In the genomic region with DNA sequence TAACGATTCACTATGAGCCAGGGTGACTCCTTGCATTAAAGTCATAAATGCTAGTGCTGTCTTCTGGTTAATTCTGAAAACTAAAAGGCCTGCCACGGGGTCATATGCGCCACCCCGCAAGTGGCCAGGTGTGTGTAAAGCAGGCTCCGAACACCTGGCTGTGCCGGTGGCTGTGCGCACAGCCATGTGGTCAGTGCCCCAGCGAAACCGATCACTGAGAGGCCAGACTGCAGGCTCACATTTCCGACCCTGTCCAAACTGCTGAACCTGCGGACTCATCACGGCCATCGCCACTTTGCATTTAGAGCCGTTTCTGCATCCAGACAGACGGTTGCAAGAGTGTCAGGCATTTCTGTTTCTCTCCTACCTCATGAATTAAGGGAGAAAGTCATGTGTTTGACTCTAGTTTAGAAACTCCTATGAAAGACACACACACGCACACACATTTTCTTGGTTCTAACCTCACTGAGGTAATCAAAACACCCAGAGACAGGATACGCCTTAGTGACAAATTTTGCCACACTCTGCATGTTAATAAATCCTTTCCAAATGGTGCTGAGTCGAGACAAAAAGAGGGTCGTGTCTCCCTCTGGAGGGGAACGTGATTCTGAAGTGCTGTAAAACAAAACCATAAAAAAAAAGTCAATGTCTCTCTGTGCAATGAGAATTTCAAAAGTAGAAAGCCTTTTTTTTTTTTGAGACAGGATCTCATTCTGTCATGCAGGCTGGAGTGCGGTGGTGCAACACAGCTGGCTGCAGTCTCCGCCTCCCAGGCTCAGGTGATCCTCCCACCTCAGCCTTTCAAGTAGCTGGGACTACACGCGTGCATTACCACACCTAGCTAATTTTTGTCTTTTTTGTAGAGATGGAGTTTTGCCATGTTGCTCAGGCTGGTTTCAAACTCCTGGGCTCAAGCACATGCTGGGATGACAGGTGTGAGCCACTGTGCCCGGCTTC, we compare ENCODE assay signal across 20 cellular contexts. TPM values are rescaled to one million over a fixed set of nuclear protein-coding genes. Genes with fewer than 3 reads are reported as not detected.
DNase-seq lines count a peak whose midpoint lies in the region; ATAC-seq and TF ChIP-seq lines count a peak whose summit lies in the region.
"Had no signal": no experiment of that assay in that cellular context is flagged by ENCODE, and none has a peak within 500 bp of the region (broad histone marks: within the 10 kb centered on the region; RNA-seq: fewer than 3 reads in every experiment).

No MANE protein-coding gene starts in this region.

- no peaks in the 10 kb centered on the region for H3K27me3 Mint-ChIP-seq in activated CD4-positive, alpha-beta T cell treated with anti-CD3 and anti-CD28 coated beads, Interleukin-2, amount 10 ng/mL, durations not matched to agents 7 days and 5 days
- H3K27me3 Mint-ChIP-seq in activated CD8-positive, alpha-beta T cell treated with anti-CD3 and anti-CD28 coated beads, Interleukin-2, amount 10 ng/mL, durations not matched to agents 7 days and 5 days (ENCODE audit: low read depth): no peaks in the 10 kb centered on the region
- no peaks in the 10 kb centered on the region for H3K27me3 Mint-ChIP-seq in naive thymus-derived CD8-positive, alpha-beta T cell
- H3K27me3 Mint-ChIP-seq in endothelial cell (ENCODE audit: unreplicated experiment): peaks cover 5% of the 10 kb centered on the region

- peak; percentile 53 for DNase-seq in activated CD4-positive, alpha-beta T cell treated with anti-CD3 and anti-CD28 coated beads, Interleukin-2, amount 10 ng/mL, durations not matched to agents 7 days and 5 days
- no peak for DNase-seq in activated CD4-positive, alpha-beta T cell treated with anti-CD3 and anti-CD28 coated beads for 1 hour
- DNase-seq in D341Med (ENCODE audit: low spot score) (peak; percentile 13), endothelial cell (ENCODE audit: low spot score) (no peak), SK-N-DZ (ENCODE audit: low spot score) (no peak)
- DNase-seq in activated CD8-positive, alpha-beta T cell treated with anti-CD3 and anti-CD28 coated beads, Interleukin-2, amount 10 ng/mL, durations not matched to agents 7 days and 5 days: peak; percentile 59
- peak in 7 of 10 donors; percentile 38 to 73 (median 59) for DNase-seq in naive thymus-derived CD8-positive, alpha-beta T cell
- no peak for DNase-seq in effector CD4-positive, alpha-beta T cell
- DNase-seq: activated CD8-positive, alpha-beta memory T cell treated with anti-CD3 and anti-CD28 coated beads, Interleukin-2, amount 50 U/mL, for 4 hours; gastrocnemius medialis; GF-D8; kidney; mammary epithelial cell; NCI-H1417 treated with DMSO at 0.1 percent for 48 hours; NCI-H748 treated with DMSO at 0.1 percent for 48 hours; PC-9; retina had no signal

- H3K27ac Mint-ChIP-seq in activated CD4-positive, alpha-beta T cell treated with anti-CD3 and anti-CD28 coated beads, Interleukin-2, amount 10 ng/mL, durations not matched to agents 7 days and 5 days: peak overlapping the region; percentile 87
- H3K27ac Mint-ChIP-seq in activated CD8-positive, alpha-beta T cell treated with anti-CD3 and anti-CD28 coated beads, Interleukin-2, amount 10 ng/mL, durations not matched to agents 7 days and 5 days: peak overlapping the region; percentile 54
- peak overlapping the region in 9 of 10 donors; percentile 62 to 93 (median 85) for H3K27ac Mint-ChIP-seq in naive thymus-derived CD8-positive, alpha-beta T cell
- H3K27ac Mint-ChIP-seq in endothelial cell (ENCODE audit: unreplicated experiment): no peak overlapping the region

- CTCF ChIA-PET in activated CD4-positive, alpha-beta T cell treated with anti-CD3 and anti-CD28 coated beads, Interleukin-2, amount 10 ng/mL, durations not matched to agents 7 days and 5 days (lab: Charles Lee): interaction anchor here (0.6 to 1.5 kb wide), 2 partner anchors 20 to 45 kb away, joined by 3 read pairs; no protein-coding TSS in a partner anchor
- CTCF ChIA-PET in activated CD8-positive, alpha-beta T cell treated with anti-CD3 and anti-CD28 coated beads, Interleukin-2, amount 10 ng/mL, durations not matched to agents 7 days and 5 days (lab: Charles Lee): interaction anchor here (1.0 to 2.5 kb wide), 8 partner anchors 8 to 80 kb away, joined by 3 to 14 read pairs (median 4); no protein-coding TSS in a partner anchor

- TF ChIP-seq CTCF in endothelial cell (IDR thresholded peaks at IDR 0.05; ENCODE audit: unreplicated experiment): no peak

- ATAC-seq in activated CD8-positive, alpha-beta T cell treated with anti-CD3 and anti-CD28 coated beads, Interleukin-2, amount 10 ng/mL, durations not matched to agents 7 days and 5 days: peak; percentile 54
- peak; percentile 59 to 72 for ATAC-seq in naive thymus-derived CD8-positive, alpha-beta T cell
- ATAC-seq: esophagus mucosa, gastrocnemius medialis had no signal

- no peaks in the 10 kb centered on the region for H3K9me3 Mint-ChIP-seq in activated CD4-positive, alpha-beta T cell treated with anti-CD3 and anti-CD28 coated beads, Interleukin-2, amount 10 ng/mL, durations not matched to agents 7 days and 5 days
- no peaks in the 10 kb centered on the region for H3K9me3 Mint-ChIP-seq in activated CD8-positive, alpha-beta T cell treated with anti-CD3 and anti-CD28 coated beads, Interleukin-2, amount 10 ng/mL, durations not matched to agents 7 days and 5 days (ENCODE audit: insufficient read depth)
- no peaks in the 10 kb centered on the region for H3K9me3 Mint-ChIP-seq in naive thymus-derived CD8-positive, alpha-beta T cell
- H3K9me3 Mint-ChIP-seq in endothelial cell (ENCODE audit: unreplicated experiment): no peaks in the 10 kb centered on the region
- H3K9me3 Mint-ChIP-seq: CD14-positive monocyte had no signal

- POLR2A ChIA-PET in activated CD4-positive, alpha-beta T cell treated with anti-CD3 and anti-CD28 coated beads, Interleukin-2, amount 10 ng/mL, durations not matched to agents 7 days and 5 days (lab: Charles Lee): no interaction called here
- POLR2A ChIA-PET in activated CD8-positive, alpha-beta T cell treated with anti-CD3 and anti-CD28 coated beads, Interleukin-2, amount 10 ng/mL, durations not matched to agents 7 days and 5 days (lab: Charles Lee): interaction anchor here (1.1 kb wide), 1 partner anchor 19 kb away, joined by 3 read pairs; no protein-coding TSS in a partner anchor
- POLR2A ChIA-PET in naive thymus-derived CD8-positive, alpha-beta T cell (lab: Charles Lee): interaction anchor here (0.7 to 1.7 kb wide), 5 partner anchors 16 to 116 kb away, joined by 3 to 4 read pairs (median 3); no protein-coding TSS in a partner anchor

- H3K4me1 Mint-ChIP-seq in activated CD4-positive, alpha-beta T cell treated with anti-CD3 and anti-CD28 coated beads, Interleukin-2, amount 10 ng/mL, durations not matched to agents 7 days and 5 days: peaks cover 35% of the 10 kb centered on the region
- H3K4me1 Mint-ChIP-seq in activated CD8-positive, alpha-beta T cell treated with anti-CD3 and anti-CD28 coated beads, Interleukin-2, amount 10 ng/mL, durations not matched to agents 7 days and 5 days (ENCODE audit: low read depth): peaks cover 44% of the 10 kb centered on the region
- H3K4me1 Mint-ChIP-seq in naive thymus-derived CD8-positive, alpha-beta T cell: peaks cover 2 to 40% (median 28%) of the 10 kb centered on the region in 4 donors
- H3K4me1 Mint-ChIP-seq in endothelial cell (ENCODE audit: unreplicated experiment): peaks cover 11% of the 10 kb centered on the region

- peaks cover 73% of the 10 kb centered on the region for H3K36me3 Mint-ChIP-seq in activated CD4-positive, alpha-beta T cell treated with anti-CD3 and anti-CD28 coated beads, Interleukin-2, amount 10 ng/mL, durations not matched to agents 7 days and 5 days (ENCODE audit: low read depth)
- H3K36me3 Mint-ChIP-seq in activated CD8-positive, alpha-beta T cell treated with anti-CD3 and anti-CD28 coated beads, Interleukin-2, amount 10 ng/mL, durations not matched to agents 7 days and 5 days (ENCODE audit: low read depth): peaks cover 90% of the 10 kb centered on the region
- peaks cover 0 to 80% (median 44%) of the 10 kb centered on the region in 3 donors for H3K36me3 Mint-ChIP-seq in naive thymus-derived CD8-positive, alpha-beta T cell
- H3K36me3 Mint-ChIP-seq in endothelial cell (ENCODE audit: low read depth, unreplicated experiment): peaks cover 43% of the 10 kb centered on the region

- no peak overlapping the region for H3K4me3 Mint-ChIP-seq in activated CD4-positive, alpha-beta T cell treated with anti-CD3 and anti-CD28 coated beads, Interleukin-2, amount 10 ng/mL, durations not matched to agents 7 days and 5 days
- no peak overlapping the region for H3K4me3 Mint-ChIP-seq in activated CD8-positive, alpha-beta T cell treated with anti-CD3 and anti-CD28 coated beads, Interleukin-2, amount 10 ng/mL, durations not matched to agents 7 days and 5 days
- H3K4me3 Mint-ChIP-seq in naive thymus-derived CD8-positive, alpha-beta T cell: peak overlapping the region in 8 of 10 donors; percentile 2 to 60 (median 36)
- H3K4me3 Mint-ChIP-seq in endothelial cell (ENCODE audit: unreplicated experiment): no peak overlapping the region
- H3K4me3 Mint-ChIP-seq: CD14-positive monocyte had no signal

RNA-seq across cellular contexts. Expression of a gene that starts 31.0 kb away (rescaled TPM):
- total RNA-seq in activated CD4-positive, alpha-beta T cell treated with anti-CD3 and anti-CD28 coated beads, Interleukin-2, amount 10 ng/mL, durations not matched to agents 7 days and 5 days: 1 to 10 TPM; 7.9 to 8.4 TPM
- total RNA-seq in activated CD8-positive, alpha-beta T cell treated with anti-CD3 and anti-CD28 coated beads, Interleukin-2, amount 10 ng/mL, durations not matched to agents 7 days and 5 days: 1 to 10 TPM; 7.9 to 9.6 TPM
- 10 to 100 TPM; 13.2 to 13.4 TPM for total RNA-seq in naive thymus-derived CD8-positive, alpha-beta T cell
- polyA plus RNA-seq in naive thymus-derived CD8-positive, alpha-beta T cell: 1 to 10 TPM; 1.0 to 2.1 (median 1.5) TPM
- total RNA-seq in endothelial cell (ENCODE audit: unreplicated experiment): 30.9 TPM
- 17.7 and 18.7 TPM in 2 replicates for polyA plus RNA-seq in SK-N-DZ (2014; cell fraction: cytosol; rRNA removed)
- polyA plus RNA-seq in SK-N-DZ (2014; cell fraction: nucleus; rRNA removed): 12.5 and 14.3 TPM in 2 replicates

RNA-seq across cellular contexts. Expression of a gene that starts 33.7 kb away (rescaled TPM):
- total RNA-seq in activated CD4-positive, alpha-beta T cell treated with anti-CD3 and anti-CD28 coated beads, Interleukin-2, amount 10 ng/mL, durations not matched to agents 7 days and 5 days: 10 to 100 TPM; 78.3 to 79.4 TPM
- total RNA-seq in activated CD8-positive, alpha-beta T cell treated with anti-CD3 and anti-CD28 coated beads, Interleukin-2, amount 10 ng/mL, durations not matched to agents 7 days and 5 days: 10 to 100 TPM; 69.6 to 74.0 TPM
- total RNA-seq in naive thymus-derived CD8-positive, alpha-beta T cell: 100 to 1,000 TPM; 125 to 132 TPM
- polyA plus RNA-seq in naive thymus-derived CD8-positive, alpha-beta T cell: 10 to 100 TPM; 26.8 to 45.8 (median 39.7) TPM
- total RNA-seq in endothelial cell (ENCODE audit: unreplicated experiment): 61.0 TPM
- 66.0 and 80.4 TPM in 2 replicates for polyA plus RNA-seq in SK-N-DZ (2014; cell fraction: cytosol; rRNA removed)
- polyA plus RNA-seq in SK-N-DZ (2014; cell fraction: nucleus; rRNA removed): 235 and 328 TPM in 2 replicates

RNA-seq across cellular contexts. Expression of a gene that starts 45.3 kb away (rescaled TPM):
- 10 to 100 TPM; 32.5 to 35.1 TPM for total RNA-seq in activated CD4-positive, alpha-beta T cell treated with anti-CD3 and anti-CD28 coated beads, Interleukin-2, amount 10 ng/mL, durations not matched to agents 7 days and 5 days
- 10 to 100 TPM; 37.3 to 39.7 TPM for total RNA-seq in activated CD8-positive, alpha-beta T cell treated with anti-CD3 and anti-CD28 coated beads, Interleukin-2, amount 10 ng/mL, durations not matched to agents 7 days and 5 days
- 10 to 100 TPM; 57.7 to 61.2 TPM for total RNA-seq in naive thymus-derived CD8-positive, alpha-beta T cell
- polyA plus RNA-seq in naive thymus-derived CD8-positive, alpha-beta T cell: 10 to 100 TPM; 20.2 to 24.4 (median 21.1) TPM
- 45.0 TPM for total RNA-seq in endothelial cell (ENCODE audit: unreplicated experiment)
- 65.3 and 72.2 TPM in 2 replicates for polyA plus RNA-seq in SK-N-DZ (2014; cell fraction: cytosol; rRNA removed)
- polyA plus RNA-seq in SK-N-DZ (2014; cell fraction: nucleus; rRNA removed): 44.4 and 51.3 TPM in 2 replicates

RNA-seq across cellular contexts. Expression of a gene that starts 59.9 kb away (rescaled TPM):
- total RNA-seq in activated CD4-positive, alpha-beta T cell treated with anti-CD3 and anti-CD28 coated beads, Interleukin-2, amount 10 ng/mL, durations not matched to agents 7 days and 5 days: 10 to 100 TPM; 11.6 to 12.6 TPM
- 10 to 100 TPM; 57.8 to 69.7 TPM for total RNA-seq in activated CD8-positive, alpha-beta T cell treated with anti-CD3 and anti-CD28 coated beads, Interleukin-2, amount 10 ng/mL, durations not matched to agents 7 days and 5 days
- total RNA-seq in naive thymus-derived CD8-positive, alpha-beta T cell: 10 to 100 TPM; 11.3 TPM
- polyA plus RNA-seq in naive thymus-derived CD8-positive, alpha-beta T cell: 1 to 10 TPM; 1.2 to 2.0 (median 1.5) TPM
- 7.0 TPM for total RNA-seq in endothelial cell (ENCODE audit: unreplicated experiment)
- polyA plus RNA-seq in SK-N-DZ (2014; cell fraction: cytosol; rRNA removed): 1.1 and 1.5 TPM in 2 replicates
- polyA plus RNA-seq in SK-N-DZ (2014; cell fraction: nucleus; rRNA removed): 4.9 and 6.9 TPM in 2 replicates
- total RNA-seq: M059J had no signal

Comparison
In these comparisons a context has a peak if more than half of its experiments do, and no peak if none do; other contexts are left out.
1. DNase-seq: peak in activated CD4-positive, alpha-beta T cell treated with anti-CD3 and anti-CD28 coated beads, Interleukin-2, amount 10 ng/mL, durations not matched to agents 7 days and 5 days (single experiment), D341Med (single experiment), activated CD8-positive, alpha-beta T cell treated with anti-CD3 and anti-CD28 coated beads, Interleukin-2, amount 10 ng/mL, durations not matched to agents 7 days and 5 days (single experiment) and naive thymus-derived CD8-positive, alpha-beta T cell (7 of 10); none in activated CD4-positive, alpha-beta T cell treated with anti-CD3 and anti-CD28 coated beads for 1 hour (single experiment), effector CD4-positive, alpha-beta T cell (single experiment), endothelial cell (single experiment) and SK-N-DZ (single experiment).
2. H3K4me3 Mint-ChIP-seq: peak in naive thymus-derived CD8-positive, alpha-beta T cell (8 of 10); none in activated CD4-positive, alpha-beta T cell treated with anti-CD3 and anti-CD28 coated beads, Interleukin-2, amount 10 ng/mL, durations not matched to agents 7 days and 5 days (single experiment), activated CD8-positive, alpha-beta T cell treated with anti-CD3 and anti-CD28 coated beads, Interleukin-2, amount 10 ng/mL, durations not matched to agents 7 days and 5 days (single experiment) and endothelial cell (single experiment).